20 cellular contexts compared by ENCODE assay signal in genomic region chr1:235004840-235005391, GRCh38.
DNase-seq lines count a peak whose midpoint lies in the region; ATAC-seq and TF ChIP-seq lines count a peak whose summit lies in the region.
"Had no signal": no experiment of that assay in that cellular context is flagged by ENCODE, and none has a peak within 500 bp of the region (broad histone marks: within the 10 kb centered on the region; RNA-seq: fewer than 3 reads in every experiment).

No MANE protein-coding gene starts in this region.

- H2AFZ ChIP-seq in IMR-90 (replicated peaks; ENCODE audit: low read length, poor library complexity) = no peak overlapping the region

- H3K27me3 Mint-ChIP-seq in activated T-cell treated with anti-CD3 and anti-CD28 coated beads, Interleukin-2, amount 50 U/mL, for 24 hours = no peaks in the 10 kb centered on the region
- H3K27me3 Mint-ChIP-seq in activated T-helper 2 cell treated with anti-CD3 and anti-CD28 coated beads, Interferon-gamma antibody, Interleukin-2, Interleukin-4, amounts not matched to agents 10 μg/mL and 5 μg/mL and 100 μg/mL, durations not matched to agents 14 hours and 24 hours and 36 hours (ENCODE audit: low read depth) = no peaks in the 10 kb centered on the region

- no peak for ATAC-seq in IMR-90 (ENCODE audit: low read depth)
- ATAC-seq: HepG2 had no signal

- H3K4me3 ChIP-seq in IMR-90 (ENCODE audit: insufficient read depth, low read depth, low read length) = no peak overlapping the region
- H3K4me3 ChIP-seq in A673 (ENCODE audit: low read depth, low read length, poor library complexity, severe bottlenecking) = no peak overlapping the region
- H3K4me3 ChIP-seq: A549; BLaER1 treated with 17β-estradiol and CSF1 and Interleukin-3, amounts not matched to agents 10 nM and 100 nM; dorsolateral prefrontal cortex; HAP-1; skin epidermis had no signal

- no peaks in the 10 kb centered on the region for H3K36me3 ChIP-seq in IMR-90 (ENCODE audit: control insufficient read depth, insufficient read depth, low read length)
- H3K36me3 ChIP-seq in A673 (ENCODE audit: insufficient read depth, low read length, poor library complexity, severe bottlenecking) = no peaks in the 10 kb centered on the region
- H3K36me3 ChIP-seq: BLaER1 treated with 17β-estradiol and CSF1 and Interleukin-3, amounts not matched to agents 10 nM and 100 nM; HAP-1 had no signal

- H3K9me1 ChIP-seq in IMR-90 (ENCODE audit: insufficient read depth, low read length) = no peaks in the 10 kb centered on the region; the same call in 1 of the 2 replicates

- H3K27ac ChIP-seq in IMR-90 (ENCODE audit: insufficient read depth, low read length) (no peak overlapping the region), A673 (ENCODE audit: low read depth, low read length, poor library complexity, severe bottlenecking) (no peak overlapping the region)
- H3K27ac ChIP-seq: dorsolateral prefrontal cortex had no signal

- peaks cover 5% of the 10 kb centered on the region for H3K36me3 Mint-ChIP-seq in activated T-cell treated with anti-CD3 and anti-CD28 coated beads, Interleukin-2, amount 50 U/mL, for 24 hours (ENCODE audit: low read depth)
- peaks cover 47% of the 10 kb centered on the region for H3K36me3 Mint-ChIP-seq in activated T-helper 2 cell treated with anti-CD3 and anti-CD28 coated beads, Interferon-gamma antibody, Interleukin-2, Interleukin-4, amounts not matched to agents 10 μg/mL and 5 μg/mL and 100 μg/mL, durations not matched to agents 14 hours and 24 hours and 36 hours (ENCODE audit: low read depth)

- no peak overlapping the region for H2AK5ac ChIP-seq in IMR-90 (ENCODE audit: low read depth, low read length)

- no TSS peak for BruUV-seq in IMR-90 (replicated peaks; lab: Mats Ljungman, UMichigan)
- BruUV-seq in A673 (replicated peaks; lab: Mats Ljungman, UMichigan) = no TSS peak

- H2BK20ac ChIP-seq in IMR-90 (ENCODE audit: low read depth, low read length) = no peak overlapping the region

- no peak overlapping the region for H3K23ac ChIP-seq in IMR-90 (ENCODE audit: low read depth, low read length)

- H3K56ac ChIP-seq in IMR-90 (ENCODE audit: extremely low read depth, insufficient read depth, low read length) = no peak overlapping the region

- H2AK9ac ChIP-seq in IMR-90 (replicated peaks; ENCODE audit: low read depth, low read length, poor library complexity) = no peak overlapping the region

- POLR2A ChIA-PET in IMR-90 (lab: Charles Lee; ENCODE audit: unreplicated experiment) = interaction anchor here (0.7 kb wide), 1 partner anchor 281 kb away, joined by 4 read pairs; no protein-coding TSS in a partner anchor
- POLR2A ChIA-PET in A673 (lab: Charles Lee; ENCODE audit: low non-redundant PET) = no interaction called here

- no peak overlapping the region for H3K4me3 Mint-ChIP-seq in activated T-cell treated with anti-CD3 and anti-CD28 coated beads, Interleukin-2, amount 50 U/mL, for 24 hours
- no peak overlapping the region for H3K4me3 Mint-ChIP-seq in activated T-helper 2 cell treated with anti-CD3 and anti-CD28 coated beads, Interferon-gamma antibody, Interleukin-2, Interleukin-4, amounts not matched to agents 10 μg/mL and 5 μg/mL and 100 μg/mL, durations not matched to agents 14 hours and 24 hours and 36 hours (ENCODE audit: low read depth)
- H3K4me3 Mint-ChIP-seq: neural crest cell had no signal

- peaks cover 5% of the 10 kb centered on the region for H3K9me3 ChIP-seq in IMR-90 (ENCODE audit: control insufficient read depth, insufficient read depth, low read length)
- no peaks in the 10 kb centered on the region for H3K9me3 ChIP-seq in A673 (ENCODE audit: low read depth, low read length, poor library complexity, severe bottlenecking)

- no peak for TF ChIP-seq POLR2A in IMR-90 (IDR thresholded peaks at IDR 0.05; ENCODE audit: low read depth, low read length)

- H3K9me3 Mint-ChIP-seq in activated T-cell treated with anti-CD3 and anti-CD28 coated beads, Interleukin-2, amount 50 U/mL, for 24 hours = peaks cover 7% of the 10 kb centered on the region
- H3K9me3 Mint-ChIP-seq in activated T-helper 2 cell treated with anti-CD3 and anti-CD28 coated beads, Interferon-gamma antibody, Interleukin-2, Interleukin-4, amounts not matched to agents 10 μg/mL and 5 μg/mL and 100 μg/mL, durations not matched to agents 14 hours and 24 hours and 36 hours = peaks cover 35% of the 10 kb centered on the region

- H4K8ac ChIP-seq in IMR-90 (ENCODE audit: low read depth in 2 of 2, low read length in 2 of 2) = no peak overlapping the region

- DNase-seq in activated T-cell treated with anti-CD3 and anti-CD28 coated beads, Interleukin-2, amount 50 U/mL, for 24 hours = peak; percentile 22
- no peak for DNase-seq in activated T-cell treated with anti-CD3 and anti-CD28 coated beads for 4 hours
- DNase-seq in IMR-90 = no peak
- no peak for DNase-seq in activated T-helper 2 cell treated with anti-CD3 and anti-CD28 coated beads, Interferon-gamma antibody, Interleukin-2, Interleukin-4, amounts not matched to agents 10 μg/mL and 5 μg/mL and 100 μg/mL, durations not matched to agents 14 hours and 24 hours and 36 hours (ENCODE audit: low spot score)
- DNase-seq in stimulated activated CD8-positive, alpha-beta memory T cell treated with anti-CD3 and anti-CD28 coated beads, Interleukin-4, amount 100 ng/mL, for 48 hours = peak; percentile 18
- no peak for DNase-seq in activated CD4-positive, CD25-positive, alpha-beta regulatory T cell (lab: John Stamatoyannopoulos, UW)
- no peak for DNase-seq in COLO829 (ENCODE audit: low spot score)
- DNase-seq in A673 (ENCODE audit: low spot score) = no peak
- DNase-seq: activated CD8-positive, alpha-beta memory T cell treated with anti-CD3 and anti-CD28 coated beads for 24 hours; amniotic stem cell; dorsolateral prefrontal cortex; foreskin melanocyte; NCI-H1436 treated with DMSO at 0.1 percent for 48 hours; stimulated activated CD4-positive, alpha-beta T cell treated with anti-CD3 and anti-CD28 coated beads, Interleukin-2, amount 100 ng/mL, for 48 hours had no signal

- no CpG with 5 or more reads among the region's 3 CpGs for WGBS in IMR-90 (ENCODE audit: extremely low coverage in 2 of 2, insufficient read length in 1 of 2), 2 experiments

- CTCF ChIA-PET in IMR-90 (lab: Yijun Ruan, JAX) = no interaction called here
- CTCF ChIA-PET in A673 (lab: Charles Lee) = no interaction called here

- H3K27me3 ChIP-seq in IMR-90 (ENCODE audit: control insufficient read depth, insufficient read depth, low read length) = no peaks in the 10 kb centered on the region
- H3K27me3 ChIP-seq in A673 (replicated peaks; ENCODE audit: insufficient read depth, low read depth, low read length, poor library complexity) = no peaks in the 10 kb centered on the region
- H3K27me3 ChIP-seq: BLaER1 treated with 17β-estradiol and CSF1 and Interleukin-3, amounts not matched to agents 10 nM and 100 nM; dorsolateral prefrontal cortex had no signal

- intact Hi-C loops in IMR-90 (cut with micrococcal nuclease) (no loop called here), A673 (cut with micrococcal nuclease; ENCODE audit: unreplicated experiment) (no loop called here)
- intact Hi-C loops in activated T-helper 2 cell treated with anti-CD3 and anti-CD28 coated beads, Interferon-gamma antibody, Interleukin-2, Interleukin-4, amounts not matched to agents 10 μg/mL and 5 μg/mL and 100 μg/mL, durations not matched to agents 14 hours and 24 hours and 36 hours (cut with micrococcal nuclease) = no loop called here

- peaks cover 4% of the 10 kb centered on the region for H3K4me1 ChIP-seq in IMR-90 (ENCODE audit: control insufficient read depth, insufficient read depth, low read length)
- no peaks in the 10 kb centered on the region for H3K4me1 ChIP-seq in A673 (ENCODE audit: insufficient read depth, low read length, poor library complexity, severe bottlenecking)
- H3K4me1 ChIP-seq: A549 had no signal

- no peak overlapping the region for H3K27ac Mint-ChIP-seq in activated T-cell treated with anti-CD3 and anti-CD28 coated beads, Interleukin-2, amount 50 U/mL, for 24 hours
- H3K27ac Mint-ChIP-seq in activated T-helper 2 cell treated with anti-CD3 and anti-CD28 coated beads, Interferon-gamma antibody, Interleukin-2, Interleukin-4, amounts not matched to agents 10 μg/mL and 5 μg/mL and 100 μg/mL, durations not matched to agents 14 hours and 24 hours and 36 hours = peak overlapping the region; percentile 19

- H4K20me1 ChIP-seq in IMR-90 (ENCODE audit: insufficient read depth, low read length) = no peaks in the 10 kb centered on the region
- H4K20me1 ChIP-seq: BLaER1 treated with 17β-estradiol and CSF1 and Interleukin-3, amounts not matched to agents 10 nM and 100 nM had no signal

- no peak overlapping the region for H4K5ac ChIP-seq in IMR-90 (ENCODE audit: low read depth, low read length)

- dilution Hi-C loops in IMR-90 (cut with HindIII; ENCODE audit: low sequenced_read_pairs, unreplicated experiment) = no loop called here

- no peak overlapping the region for H2BK5ac ChIP-seq in IMR-90 (ENCODE audit: low read depth, low read length, poor library complexity, severe bottlenecking)

- H3K18ac ChIP-seq in IMR-90 (ENCODE audit: low read depth, low read length) = no peak overlapping the region

- H3K9ac ChIP-seq in IMR-90 (ENCODE audit: low read depth, low read length) = no peak overlapping the region
- H3K9ac ChIP-seq: BLaER1 treated with 17β-estradiol and CSF1 and Interleukin-3, amounts not matched to agents 10 nM and 100 nM had no signal

- H4K91ac ChIP-seq in IMR-90 (ENCODE audit: insufficient read depth, low read depth, low read length) = no peak overlapping the region

- H3K4me1 Mint-ChIP-seq in activated T-cell treated with anti-CD3 and anti-CD28 coated beads, Interleukin-2, amount 50 U/mL, for 24 hours (ENCODE audit: low read depth) = peaks cover 58% of the 10 kb centered on the region
- H3K4me1 Mint-ChIP-seq in activated T-helper 2 cell treated with anti-CD3 and anti-CD28 coated beads, Interferon-gamma antibody, Interleukin-2, Interleukin-4, amounts not matched to agents 10 μg/mL and 5 μg/mL and 100 μg/mL, durations not matched to agents 14 hours and 24 hours and 36 hours (ENCODE audit: low read depth) = peaks cover 55% of the 10 kb centered on the region
- H3K4me1 Mint-ChIP-seq: neural crest cell had no signal

- no peaks in the 10 kb centered on the region; a peak in 1 of 4 replicates for H3K79me1 ChIP-seq in IMR-90 (ENCODE audit: low read depth in 1 of 2, low read length in 2 of 2)

- H2BK120ac ChIP-seq in IMR-90 (ENCODE audit: low read depth, low read length) = no peak overlapping the region

- TF ChIP-seq CTCF in IMR-90 (conservative IDR thresholded peaks at IDR 0.05; ENCODE audit: low read depth, low read length) = no peak
- TF ChIP-seq CTCF in A673 (conservative IDR thresholded peaks at IDR 0.05; ENCODE audit: low read depth, low read length) = no peak

- TF ChIP-seq RAD21 in IMR-90 (IDR thresholded peaks at IDR 0.05; ENCODE audit: low read length) = no peak

- peak overlapping the region; percentile 62; the same call in 1 of the 3 replicates for H2BK15ac ChIP-seq in IMR-90 (ENCODE audit: low read depth, low read length)

- H3K14ac ChIP-seq in IMR-90 (replicated peaks; ENCODE audit: low read depth, low read length) = no peak overlapping the region

- no peak overlapping the region for H3K4me2 ChIP-seq in IMR-90 (ENCODE audit: low read depth, low read length)
- H3K4me2 ChIP-seq: A549 had no signal

- in situ Hi-C loops in IMR-90 (cut with MboI; ENCODE audit: low sequenced_read_pairs) = no loop called here

- no peak overlapping the region for H3K4ac ChIP-seq in IMR-90 (ENCODE audit: low read depth, low read length)

TF ChIP-seq in IMR-90, 13 proteins besides CTCF, POLR2A, EP300 and RAD21 (continues in another document):
- TF ChIP-seq SMC3 (IDR thresholded peaks at IDR 0.05; ENCODE audit: low read depth, low read length) = no peak

Comparison
In these comparisons a context has a peak if more than half of its experiments do, and no peak if none do; other contexts are left out.
1. DNase-seq: peak in activated T-cell treated with anti-CD3 and anti-CD28 coated beads, Interleukin-2, amount 50 U/mL, for 24 hours (single experiment) and stimulated activated CD8-positive, alpha-beta memory T cell treated with anti-CD3 and anti-CD28 coated beads, Interleukin-4, amount 100 ng/mL, for 48 hours (single experiment); none in activated T-cell treated with anti-CD3 and anti-CD28 coated beads for 4 hours (single experiment), IMR-90 (single experiment), activated T-helper 2 cell treated with anti-CD3 and anti-CD28 coated beads, Interferon-gamma antibody, Interleukin-2, Interleukin-4, amounts not matched to agents 10 μg/mL and 5 μg/mL and 100 μg/mL, durations not matched to agents 14 hours and 24 hours and 36 hours (single experiment), activated CD4-positive, CD25-positive, alpha-beta regulatory T cell (0 of 4), COLO829 (single experiment) and A673 (single experiment).